In genomic region chr13:75339635-75340374, GRCh38 we compare ENCODE assay signal across 14 cellular contexts.
"Had no signal": no experiment of that assay in that cellular context is flagged by ENCODE, and none has a peak within 500 bp of the region (broad histone marks: within the 10 kb centered on the region; RNA-seq: fewer than 3 reads in every experiment).

No MANE protein-coding gene starts in this region.

- H3K4me3 Mint-ChIP-seq: naive thymus-derived CD4-positive, alpha-beta T cell had no signal

- H3K9me3 ChIP-seq: heart left ventricle, neutrophil, spleen, stomach had no signal

- H3K27ac ChIP-seq: dorsolateral prefrontal cortex, heart left ventricle, neutrophil, spleen, stomach had no signal

- H3K27me3 ChIP-seq: dorsolateral prefrontal cortex, heart left ventricle, neutrophil, spleen, stomach had no signal

- H3K36me3 ChIP-seq: neutrophil had no signal

- ATAC-seq: heart left ventricle; naive thymus-derived CD4-positive, alpha-beta T cell; sciatic nerve had no signal

- H3K4me3 ChIP-seq: dorsolateral prefrontal cortex, heart left ventricle, spleen, stomach had no signal

- H3K27me3 Mint-ChIP-seq: naive thymus-derived CD4-positive, alpha-beta T cell had no signal

- DNase-seq: cortex of kidney; dorsolateral prefrontal cortex; effector CD8-positive, alpha-beta T cell; heart left ventricle; hippocampal formation; naive thymus-derived CD4-positive, alpha-beta T cell; spleen; stimulated activated CD4-positive, alpha-beta T cell treated with anti-CD3 and anti-CD28 coated beads, Interleukin-2, amount 100 ng/mL, for 24 hours; stimulated activated naive CD4-positive, alpha-beta T cell; stomach; substantia nigra; trophoblast cell had no signal

- H3K4me1 ChIP-seq: heart left ventricle, spleen had no signal

- H3K4me1 Mint-ChIP-seq: naive thymus-derived CD4-positive, alpha-beta T cell had no signal
